In the genomic region with DNA sequence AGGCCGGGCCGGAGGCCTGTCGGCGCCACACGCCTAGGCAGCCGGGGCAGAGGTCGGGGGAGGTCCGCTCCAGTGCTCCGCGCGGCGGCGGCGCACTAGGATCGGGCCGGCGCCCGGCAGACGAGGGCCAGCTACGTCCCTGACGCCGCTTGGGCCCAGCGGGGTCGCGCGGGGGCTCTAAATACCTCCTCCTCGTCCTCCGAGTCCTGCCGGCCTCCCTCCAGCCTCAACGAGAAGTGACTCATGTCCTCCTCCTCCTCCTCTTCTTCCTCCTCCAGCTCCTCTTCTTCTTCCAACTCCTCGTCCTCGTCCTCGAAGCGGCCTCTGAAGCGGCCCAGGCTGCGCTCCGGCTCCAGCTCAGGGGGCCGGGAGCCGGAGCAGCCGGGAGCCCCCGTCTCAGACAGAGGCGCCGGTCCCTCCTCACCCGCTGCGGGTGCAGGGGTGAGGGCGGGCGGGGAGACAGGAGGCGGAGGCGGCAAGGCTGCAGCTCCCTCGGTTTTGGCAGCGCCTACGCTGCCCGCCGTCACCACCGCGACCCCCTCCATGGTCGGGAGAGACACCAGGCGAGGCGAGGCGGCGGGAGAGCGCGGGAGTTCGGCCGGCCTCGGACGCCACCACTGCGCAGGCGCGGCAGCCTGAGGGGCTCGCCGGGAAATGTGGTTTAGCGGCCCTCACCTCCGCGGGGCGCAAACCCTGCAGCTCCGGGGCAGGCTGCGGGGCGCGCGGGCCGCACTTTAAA, we compare ENCODE assay signal across 8 cellular contexts. TPM values are rescaled to one million over a fixed set of nuclear protein-coding genes. Genes with fewer than 3 reads are reported as not detected.
DNase-seq lines count a peak whose midpoint lies in the region; ATAC-seq and TF ChIP-seq lines count a peak whose summit lies in the region.

Gene PCGF6, minus strand, starts transcription at position 619 of the 739 bp plus-strand sequence. Its CDS starts 74 bp downstream, at position 545.

- TF ChIP-seq CTCF in GM12875 (IDR thresholded peaks at IDR 0.05; ENCODE audit: borderline replicate concordance, insufficient read depth, low read depth, low read length) (peak; percentile 15; the same call in 1 of the 2 replicates), astrocyte of the cerebellum (IDR thresholded peaks at IDR 0.05; ENCODE audit: low read depth, low read length, missing control alignments) (no peak), vagina (IDR thresholded peaks at IDR 0.05) (peak in 1 of 3 experiments; percentile 8)

- peak within 1 kb of the TSS; percentile 81 for H3K27ac ChIP-seq in vagina

- peaks cover 13% of the 10 kb centered on the region for H3K4me1 ChIP-seq in vagina

- intact Hi-C loops in vagina (cut with DNase I), result no loop called here

- no peaks in the 10 kb centered on the region for H3K27me3 ChIP-seq in vagina

- TF ChIP-seq POLR2A in vagina (IDR thresholded peaks at IDR 0.05), result no peak

- no peaks in the 10 kb centered on the region for H3K9me3 ChIP-seq in vagina

- peak; percentile 90 for DNase-seq in NCI-H146 (lab: John Stamatoyannopoulos, UW)
- DNase-seq in T-helper 22 cell (ENCODE audit: low read depth), result peak; percentile 37
- no peak for DNase-seq in astrocyte of the cerebellum (ENCODE audit: low read depth)
- DNase-seq in hepatic stellate cell (ENCODE audit: low spot score), result peak; percentile 89
- peak; percentile 27 for DNase-seq in renal cortical epithelial cell (ENCODE audit: low read depth)
- peak in 1 of 2 donors; percentile 61 for DNase-seq in vagina (ENCODE audit: extremely low spot score in 2 of 2)

- H3K4me3 ChIP-seq in GM12875 (ENCODE audit: low read depth, low read length) (peak within 1 kb of the TSS; percentile 94), astrocyte of the cerebellum (ENCODE audit: low read depth, low read length) (peak within 1 kb of the TSS; percentile 72), vagina (peak within 1 kb of the TSS; percentile 75 to 90)

- in situ Hi-C loops in astrocyte of the cerebellum (cut with HindIII; ENCODE audit: low sequenced_read_pairs), result no loop called here

- peak; percentile 79 for ATAC-seq in HG02623 (IDR thresholded peaks at IDR 0.05; ENCODE audit: unreplicated experiment)

- peaks cover 0 to 21% of the 10 kb centered on the region in 2 donors for H3K36me3 ChIP-seq in vagina

RNA-seq across cellular contexts. Expression of gene PCGF6, which starts in this region (rescaled TPM):
- total RNA-seq in renal cortical epithelial cell, result 10.7 and 16.7 TPM in 2 replicates
- total RNA-seq in vagina, result 8.3 TPM
